Comparison of ENCODE assay signal across 1 cellular context in the genomic region with DNA sequence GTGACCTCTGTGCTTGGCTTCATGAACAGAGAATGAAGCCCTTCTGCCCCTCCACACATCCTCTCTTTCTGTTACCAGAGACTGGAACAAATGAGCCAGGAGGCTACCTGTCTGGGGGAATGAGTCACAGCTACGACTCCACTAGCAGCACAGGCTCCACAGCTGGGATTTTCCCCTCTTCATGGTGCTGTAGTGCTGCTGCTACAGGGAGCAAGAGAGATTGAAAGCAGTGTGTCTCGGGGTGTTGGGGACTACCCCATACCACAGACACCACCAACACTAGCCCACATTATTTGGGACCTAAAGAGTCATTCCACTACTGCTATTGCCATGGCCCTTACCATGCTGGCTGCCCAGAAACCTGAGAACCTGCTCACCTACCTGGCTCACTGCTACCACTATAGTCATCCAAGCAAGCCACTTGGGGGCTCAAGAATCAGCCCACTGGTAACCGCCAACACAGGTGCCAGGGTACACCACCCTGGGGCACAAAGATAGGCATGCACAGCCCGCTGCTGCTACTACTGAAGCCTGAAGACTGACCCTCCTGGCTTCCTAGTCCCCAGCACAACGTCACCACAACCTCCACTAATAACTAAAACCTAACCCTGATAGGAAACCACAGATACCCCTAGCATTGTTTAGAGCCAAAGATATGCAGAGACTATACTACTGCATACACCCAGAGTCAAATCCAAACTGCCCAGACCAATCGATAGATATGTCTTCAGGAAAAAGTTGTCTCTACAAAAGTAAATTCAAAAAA.
TF ChIP-seq lines count a peak whose summit lies in the region.

No MANE protein-coding gene starts in this region.

TF ChIP-seq in SK-N-SH treated with all-trans-retinoic acid at 6 μM for 48 hours, 23 proteins besides CTCF, POLR2A, EP300 and RAD21:
- TF ChIP-seq, protein P1, sequence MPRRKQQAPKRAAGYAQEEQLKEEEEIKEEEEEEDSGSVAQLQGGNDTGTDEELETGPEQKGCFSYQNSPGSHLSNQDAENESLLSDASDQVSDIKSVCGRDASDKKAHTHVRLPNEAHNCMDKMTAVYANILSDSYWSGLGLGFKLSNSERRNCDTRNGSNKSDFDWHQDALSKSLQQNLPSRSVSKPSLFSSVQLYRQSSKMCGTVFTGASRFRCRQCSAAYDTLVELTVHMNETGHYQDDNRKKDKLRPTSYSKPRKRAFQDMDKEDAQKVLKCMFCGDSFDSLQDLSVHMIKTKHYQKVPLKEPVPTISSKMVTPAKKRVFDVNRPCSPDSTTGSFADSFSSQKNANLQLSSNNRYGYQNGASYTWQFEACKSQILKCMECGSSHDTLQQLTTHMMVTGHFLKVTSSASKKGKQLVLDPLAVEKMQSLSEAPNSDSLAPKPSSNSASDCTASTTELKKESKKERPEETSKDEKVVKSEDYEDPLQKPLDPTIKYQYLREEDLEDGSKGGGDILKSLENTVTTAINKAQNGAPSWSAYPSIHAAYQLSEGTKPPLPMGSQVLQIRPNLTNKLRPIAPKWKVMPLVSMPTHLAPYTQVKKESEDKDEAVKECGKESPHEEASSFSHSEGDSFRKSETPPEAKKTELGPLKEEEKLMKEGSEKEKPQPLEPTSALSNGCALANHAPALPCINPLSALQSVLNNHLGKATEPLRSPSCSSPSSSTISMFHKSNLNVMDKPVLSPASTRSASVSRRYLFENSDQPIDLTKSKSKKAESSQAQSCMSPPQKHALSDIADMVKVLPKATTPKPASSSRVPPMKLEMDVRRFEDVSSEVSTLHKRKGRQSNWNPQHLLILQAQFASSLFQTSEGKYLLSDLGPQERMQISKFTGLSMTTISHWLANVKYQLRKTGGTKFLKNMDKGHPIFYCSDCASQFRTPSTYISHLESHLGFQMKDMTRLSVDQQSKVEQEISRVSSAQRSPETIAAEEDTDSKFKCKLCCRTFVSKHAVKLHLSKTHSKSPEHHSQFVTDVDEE (CRISPR knock-in tag; IDR thresholded peaks at IDR 0.05): no peak
- no peak for TF ChIP-seq RARB (CRISPR knock-in tag; IDR thresholded peaks at IDR 0.05)
- no peak for TF ChIP-seq ARNTL (CRISPR knock-in tag; IDR thresholded peaks at IDR 0.05; ENCODE audit: borderline replicate concordance, low read depth)
- no peak for TF ChIP-seq ZC3H10 (CRISPR knock-in tag; IDR thresholded peaks at IDR 0.05)
- TF ChIP-seq, protein P2, sequence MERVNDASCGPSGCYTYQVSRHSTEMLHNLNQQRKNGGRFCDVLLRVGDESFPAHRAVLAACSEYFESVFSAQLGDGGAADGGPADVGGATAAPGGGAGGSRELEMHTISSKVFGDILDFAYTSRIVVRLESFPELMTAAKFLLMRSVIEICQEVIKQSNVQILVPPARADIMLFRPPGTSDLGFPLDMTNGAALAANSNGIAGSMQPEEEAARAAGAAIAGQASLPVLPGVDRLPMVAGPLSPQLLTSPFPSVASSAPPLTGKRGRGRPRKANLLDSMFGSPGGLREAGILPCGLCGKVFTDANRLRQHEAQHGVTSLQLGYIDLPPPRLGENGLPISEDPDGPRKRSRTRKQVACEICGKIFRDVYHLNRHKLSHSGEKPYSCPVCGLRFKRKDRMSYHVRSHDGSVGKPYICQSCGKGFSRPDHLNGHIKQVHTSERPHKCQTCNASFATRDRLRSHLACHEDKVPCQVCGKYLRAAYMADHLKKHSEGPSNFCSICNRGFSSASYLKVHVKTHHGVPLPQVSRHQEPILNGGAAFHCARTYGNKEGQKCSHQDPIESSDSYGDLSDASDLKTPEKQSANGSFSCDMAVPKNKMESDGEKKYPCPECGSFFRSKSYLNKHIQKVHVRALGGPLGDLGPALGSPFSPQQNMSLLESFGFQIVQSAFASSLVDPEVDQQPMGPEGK (CRISPR knock-in tag; IDR thresholded peaks at IDR 0.05; ENCODE audit: borderline replicate concordance): no peak
- TF ChIP-seq CSDC2 (CRISPR knock-in tag; IDR thresholded peaks at IDR 0.05): no peak
- no peak for TF ChIP-seq ZNF8 (CRISPR knock-in tag; IDR thresholded peaks at IDR 0.05)
- TF ChIP-seq ISL1 (CRISPR knock-in tag; IDR thresholded peaks at IDR 0.05): no peak
